Comparison of ENCODE assay signal across 10 cellular contexts in genomic region chr12:116673713-116674112, GRCh38.
DNase-seq lines count a peak whose midpoint lies in the region; ATAC-seq and TF ChIP-seq lines count a peak whose summit lies in the region.
"Had no signal": no experiment of that assay in that cellular context is flagged by ENCODE, and none has a peak within 500 bp of the region (broad histone marks: within the 10 kb centered on the region; RNA-seq: fewer than 3 reads in every experiment).

No MANE protein-coding gene starts in this region.

- 80 to 85% methylated on average over 4 to 7 of the region's 7 CpGs for WGBS in endodermal cell (ENCODE audit: insufficient coverage in 1 of 2, insufficient read length in 1 of 2), 2 experiments
- WGBS in aorta, 2 donors: 81 to 85% methylated on average over 7 of the region's 7 CpGs

- no peaks in the 10 kb centered on the region for H3K9me3 ChIP-seq in BE2C
- H3K9me3 ChIP-seq in endodermal cell (ENCODE audit: control insufficient read depth, low read length): no peaks in the 10 kb centered on the region
- H3K9me3 ChIP-seq in WERI-Rb-1 (ENCODE audit: severe bottlenecking): no peaks in the 10 kb centered on the region
- H3K9me3 ChIP-seq in aorta (ENCODE audit: control insufficient read depth, low read length): no peaks in the 10 kb centered on the region

- no peaks in the 10 kb centered on the region for H3K9me3 Mint-ChIP-seq in endodermal cell

- no peak overlapping the region for H3K9ac ChIP-seq in endodermal cell (ENCODE audit: extremely low read depth, low read length, poor library complexity, severe bottlenecking)

- no peaks in the 10 kb centered on the region for H3K27me3 Mint-ChIP-seq in endodermal cell (ENCODE audit: insufficient read depth)

- TF ChIP-seq POLR2A in NB4 (IDR thresholded peaks at IDR 0.05; ENCODE audit: extremely low read depth, insufficient read length): no peak

- intact Hi-C loops in aorta (cut with DNase I): no loop called here

- H3K36me3 ChIP-seq in BE2C (no peaks in the 10 kb centered on the region), endodermal cell (ENCODE audit: control insufficient read depth, insufficient read depth, low read length) (no peaks in the 10 kb centered on the region), WERI-Rb-1 (no peaks in the 10 kb centered on the region), aorta (ENCODE audit: control insufficient read depth in 1 of 2, insufficient read depth in 2 of 2, low read length in 1 of 2) (no peaks in the 10 kb centered on the region)

- no peak for ATAC-seq in aorta (ENCODE audit: low FRiP score)

- peaks cover 9% of the 10 kb centered on the region for H3K4me1 Mint-ChIP-seq in endodermal cell

- no peak overlapping the region for H3K27ac ChIP-seq in endodermal cell (ENCODE audit: low read depth, low read length)
- H3K27ac ChIP-seq in WERI-Rb-1: no peak overlapping the region
- H3K27ac ChIP-seq in aorta (ENCODE audit: low read depth in 1 of 2, low read length in 2 of 2): no peak overlapping the region
- H3K27ac ChIP-seq: PC-9 had no signal

- no peak overlapping the region for H3K4me3 Mint-ChIP-seq in endodermal cell

- peak; percentile 38 for TF ChIP-seq CTCF in BE2C (IDR thresholded peaks at IDR 0.05; ENCODE audit: low read depth, low read length)
- peak; percentile 40 for TF ChIP-seq CTCF in NB4 (IDR thresholded peaks at IDR 0.05; ENCODE audit: low read depth, low read length)
- TF ChIP-seq CTCF in endodermal cell (conservative IDR thresholded peaks at IDR 0.05): peak; percentile 39
- TF ChIP-seq CTCF in WERI-Rb-1 (IDR thresholded peaks at IDR 0.05; ENCODE audit: low read depth, low read length): no peak

- DNase-seq in BE2C (no peak), ELR (ENCODE audit: low read depth) (peak; percentile 13), NB4 (ENCODE audit: low read depth) (peak; percentile 49), endodermal cell (peak; percentile 74), medulla oblongata (ENCODE audit: extremely low spot score) (no peak), WERI-Rb-1 (no peak), aorta (no peak), Kasumi-1 (lab: John Stamatoyannopoulos, UW) (no peak)
- DNase-seq: effector CD4-positive, alpha-beta T cell; PC-9 had no signal

- H3K27ac Mint-ChIP-seq in endodermal cell: no peak overlapping the region

- H3K36me3 Mint-ChIP-seq in endodermal cell (ENCODE audit: low read depth): no peaks in the 10 kb centered on the region

- H3K27me3 ChIP-seq in BE2C (no peaks in the 10 kb centered on the region), endodermal cell (ENCODE audit: control insufficient read depth, insufficient read depth, low read length, poor library complexity, severe bottlenecking) (no peaks in the 10 kb centered on the region), WERI-Rb-1 (ENCODE audit: insufficient read depth, low read depth, severe bottlenecking) (no peaks in the 10 kb centered on the region), aorta (ENCODE audit: control insufficient read depth in 1 of 2, insufficient read depth in 2 of 2, low read length in 1 of 2) (no peaks in the 10 kb centered on the region)

- H3K4me1 ChIP-seq in BE2C (no peaks in the 10 kb centered on the region), endodermal cell (ENCODE audit: control insufficient read depth, insufficient read depth, low read length) (no peaks in the 10 kb centered on the region), aorta (ENCODE audit: control insufficient read depth in 1 of 2, insufficient read depth in 2 of 2, low read length in 2 of 2) (no peaks in the 10 kb centered on the region)

- H3K4me3 ChIP-seq in BE2C (ENCODE audit: low read depth, low read length) (no peak overlapping the region), NB4 (ENCODE audit: low read depth, low read length) (no peak overlapping the region), endodermal cell (ENCODE audit: low read length) (no peak overlapping the region), WERI-Rb-1 (ENCODE audit: low read depth, low read length) (no peak overlapping the region), aorta (ENCODE audit: low read length in 2 of 2) (no peak overlapping the region)
- H3K4me3 ChIP-seq: PC-9 had no signal

Comparison
In these comparisons a context has a peak if more than half of its experiments do, and no peak if none do; other contexts are left out.
1. DNase-seq: peak in ELR (single experiment), NB4 (single experiment) and endodermal cell (single experiment); none in BE2C (single experiment), medulla oblongata (single experiment), WERI-Rb-1 (single experiment), aorta (0 of 2) and Kasumi-1 (0 of 2).